ENCODE assay signal across 9 cellular contexts in the genomic region with DNA sequence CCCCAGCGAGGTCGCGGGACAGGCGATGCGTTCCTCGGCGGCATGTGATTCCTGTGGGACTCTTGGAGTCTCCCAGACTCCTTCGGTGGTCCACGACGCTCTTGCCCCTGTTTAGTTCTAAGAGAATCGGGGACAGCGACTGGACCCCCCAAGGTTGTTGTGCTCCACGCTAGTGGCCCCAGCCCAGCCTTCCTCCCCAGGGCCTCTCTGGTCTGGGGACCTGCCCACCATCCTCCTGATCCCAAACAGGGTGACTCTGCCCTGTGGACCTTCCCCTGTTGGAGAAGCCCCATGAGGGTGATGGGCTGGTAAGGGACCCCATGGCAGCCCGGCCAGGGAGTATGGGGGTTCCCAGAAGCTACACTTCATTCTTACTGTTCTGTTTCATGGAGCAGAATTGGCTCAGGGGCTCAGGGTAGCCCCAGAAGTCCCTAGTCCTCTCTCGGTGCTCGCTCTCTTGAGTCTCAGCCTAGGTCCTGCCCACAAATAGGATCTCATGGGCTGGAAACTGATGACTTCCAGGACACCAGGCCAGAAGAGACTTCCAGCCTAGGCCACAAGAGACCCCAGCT. TPM values are rescaled to one million over a fixed set of nuclear protein-coding genes. Genes with fewer than 3 reads are reported as not detected.
DNase-seq lines count a peak whose midpoint lies in the region; ATAC-seq, FAIRE-seq and TF ChIP-seq lines count a peak whose summit lies in the region.
"Had no signal": no experiment of that assay in that cellular context is flagged by ENCODE, and none has a peak within 500 bp of the region (broad histone marks: within the 10 kb centered on the region; RNA-seq: fewer than 3 reads in every experiment).

No MANE protein-coding gene starts in this region.

- peak overlapping the region; percentile 82 for H3K9ac ChIP-seq in BLaER1
- H3K9ac ChIP-seq in OCI-LY3 (ENCODE audit: low read length), result peak overlapping the region; percentile 88
- peak overlapping the region in 2 of 4 experiments; percentile 28 to 39; a peak in 3 of 7 replicates for H3K9ac ChIP-seq in H1 (replicated peaks in 1 of 4; ENCODE audit: extremely low read depth in 1 of 4, low read depth in 3 of 4, low read length in 3 of 4)
- H3K9ac ChIP-seq in neural cell (ENCODE audit: low read length), result peak overlapping the region; percentile 70

- H3K23me2 ChIP-seq in H1 (ENCODE audit: low read depth, low read length), result peaks cover 12% of the 10 kb centered on the region

- H3K36me3 ChIP-seq in BLaER1, result peaks cover 24% of the 10 kb centered on the region
- no peaks in the 10 kb centered on the region for H3K36me3 ChIP-seq in OCI-LY3 (replicated peaks; ENCODE audit: low read depth, low read length)
- no peaks in the 10 kb centered on the region for H3K36me3 ChIP-seq in H1 (ENCODE audit: control insufficient read depth in 2 of 4, insufficient read depth in 4 of 4, low read length in 3 of 4)
- H3K36me3 ChIP-seq in neural cell (ENCODE audit: insufficient read depth, low read length), result no peaks in the 10 kb centered on the region

- no peak overlapping the region for H4K5ac ChIP-seq in H1 (ENCODE audit: insufficient read length, low read depth, low read length)

- H2BK5ac ChIP-seq in H1 (ENCODE audit: low read depth, low read length), result peak overlapping the region; percentile 35; the same call in 1 of the 2 replicates

- H3K23ac ChIP-seq in H1 (ENCODE audit: insufficient read length), result no peak overlapping the region

- WGBS in H1 (ENCODE audit: extremely low coverage in 1 of 2, insufficient coverage in 1 of 2, insufficient read length in 1 of 2, insufficient replicate concordance in 2 of 2, low coverage in 1 of 2, low lambda C conversion rate in 2 of 2, missing lambda C conversion rate in 1 of 2), 2 experiments, result 48% methylated on average over 16 of the region's 16 CpGs; no CpG with 5 or more reads in 1 of the 2 experiments

- no peak overlapping the region for H3K56ac ChIP-seq in H1 (replicated peaks; ENCODE audit: insufficient read length, low read depth, low read length)

- H3K27me3 ChIP-seq in BLaER1 (no peaks in the 10 kb centered on the region), OCI-LY3 (ENCODE audit: low read depth, low read length) (no peaks in the 10 kb centered on the region), H1 (replicated peaks in 1 of 4; ENCODE audit: control insufficient read depth in 3 of 4, extremely low read depth in 1 of 4, insufficient read depth in 3 of 4, low read length in 3 of 4) (no peaks in the 10 kb centered on the region; a peak in 1 of 7 replicates), neural cell (ENCODE audit: insufficient read depth, low read depth, low read length) (no peaks in the 10 kb centered on the region)

- H3K4me3 ChIP-seq in BLaER1, result peak overlapping the region; percentile 100
- peak overlapping the region; percentile 99 for H3K4me3 ChIP-seq in OCI-LY3 (ENCODE audit: low read length)
- H3K4me3 ChIP-seq in H1 (ENCODE audit: extremely low read depth in 1 of 4, insufficient read depth in 2 of 4, low read depth in 3 of 4, low read length in 4 of 4), result peak overlapping the region; percentile 68 to 98 (median 82)
- H3K4me3 ChIP-seq in neural cell (ENCODE audit: low read length), result peak overlapping the region; percentile 96

- H4K20me1 ChIP-seq in BLaER1 (peaks cover 34% of the 10 kb centered on the region), OCI-LY3 (ENCODE audit: insufficient read depth, low read length) (no peaks in the 10 kb centered on the region), H1 (replicated peaks in 1 of 2; ENCODE audit: control insufficient read depth in 1 of 2, insufficient read depth in 2 of 2, low read length in 2 of 2) (peaks cover 0 to 4% of the 10 kb centered on the region in 2 experiments), neural cell (ENCODE audit: insufficient read depth) (no peaks in the 10 kb centered on the region)

- no peaks in the 10 kb centered on the region for H3F3A ChIP-seq in neural cell (ENCODE audit: insufficient read depth, low read length, poor library complexity, severe bottlenecking)

- no peak overlapping the region for H4K91ac ChIP-seq in H1 (replicated peaks; ENCODE audit: insufficient read length, low read length)

- no peak overlapping the region; the same call in 1 of the 2 replicates for H3K18ac ChIP-seq in H1 (ENCODE audit: extremely low read depth, low read length)

- H3K79me2 ChIP-seq in OCI-LY3 (ENCODE audit: low read length) (peaks cover 7% of the 10 kb centered on the region; the same call in 1 of the 2 replicates), H1 (ENCODE audit: control insufficient read depth in 1 of 2, insufficient read depth in 2 of 2, low read length in 2 of 2) (peaks cover 0 to 7% of the 10 kb centered on the region in 2 experiments; a peak in 1 of 4 replicates), neural cell (replicated peaks; ENCODE audit: insufficient read depth, low read length) (peaks cover 4% of the 10 kb centered on the region)

- no peak overlapping the region for H2BK15ac ChIP-seq in H1 (ENCODE audit: low read length)

- ATAC-seq in HG03045 (IDR thresholded peaks at IDR 0.05; ENCODE audit: unreplicated experiment), result no peak

- no peak overlapping the region for H2BK120ac ChIP-seq in H1 (replicated peaks; ENCODE audit: low read depth, low read length)

- CTCF ChIA-PET in H1 (lab: Charles Lee; ENCODE audit: partially characterized antibody), result interaction anchor here (1.2 to 1.9 kb wide), 5 partner anchors 13 to 94 kb away, joined by 3 to 7 read pairs (median 4); no protein-coding TSS in a partner anchor

- no peak overlapping the region for H2BK12ac ChIP-seq in H1 (ENCODE audit: low read depth, low read length)

- H2AFZ ChIP-seq in OCI-LY3 (ENCODE audit: low read depth, low read length), result no peak overlapping the region
- peak overlapping the region; percentile 80 for H2AFZ ChIP-seq in H1 (ENCODE audit: low read length)
- peak overlapping the region; percentile 73 for H2AFZ ChIP-seq in neural cell (ENCODE audit: low read depth, low read length)

- TF ChIP-seq CTCF in OCI-LY3 (IDR thresholded peaks at IDR 0.05; ENCODE audit: low read depth, low read length) (no peak), H1 (IDR thresholded peaks at IDR 0.05; ENCODE audit: control extremely low read depth in 1 of 3, insufficient read depth in 1 of 3, low read depth in 1 of 3, low read length in 3 of 3) (no peak), neural cell (IDR thresholded peaks at IDR 0.05; ENCODE audit: poor library complexity, severe bottlenecking) (no peak)

- H3K27ac ChIP-seq in BLaER1 (peak overlapping the region; percentile 87), OCI-LY3 (ENCODE audit: low read length) (no peak overlapping the region), H1 (ENCODE audit: low read depth, low read length) (no peak overlapping the region), neural cell (ENCODE audit: low read length) (peak overlapping the region; percentile 8)

- H3K4me2 ChIP-seq in BLaER1, result peak overlapping the region; percentile 100
- peak overlapping the region; percentile 88 for H3K4me2 ChIP-seq in OCI-LY3 (ENCODE audit: low read length)
- H3K4me2 ChIP-seq in H1 (ENCODE audit: insufficient read depth in 1 of 2, low read depth in 2 of 2, low read length in 2 of 2), result peak overlapping the region; percentile 85 to 98
- peak overlapping the region; percentile 88 for H3K4me2 ChIP-seq in neural cell (ENCODE audit: low read length)

- H3K14ac ChIP-seq in H1 (ENCODE audit: insufficient read length), result no peak overlapping the region

- H3K4me1 ChIP-seq in BLaER1 (peaks cover 70% of the 10 kb centered on the region), OCI-LY3 (ENCODE audit: low read length) (peaks cover 43% of the 10 kb centered on the region), H1 (replicated peaks in 1 of 4; ENCODE audit: control insufficient read depth in 3 of 4, insufficient read depth in 4 of 4, low read length in 3 of 4) (peaks cover 0 to 13% (median 7%) of the 10 kb centered on the region in 4 experiments; a peak in 4 of 7 replicates)

- TF ChIP-seq RAD21 in H1 (IDR thresholded peaks at IDR 0.05 in 1 of 2, conservative IDR thresholded peaks at IDR 0.05 in 1 of 2; ENCODE audit: low read depth in 2 of 2, low read length in 2 of 2), result no peak
- no peak for TF ChIP-seq RAD21 in neural cell (conservative IDR thresholded peaks at IDR 0.05)

- FAIRE-seq in H1 (lab: Jason Lieb, UNC), result no peak
- FAIRE-seq: colon had no signal

- DNase-seq in H1 (ENCODE audit: low read depth in 1 of 2, low spot score in 2 of 2), result no peak
- DNase-seq in stimulated activated CD4-positive, alpha-beta T cell treated with anti-CD3 and anti-CD28 coated beads, Interleukin-4, amount 100 ng/mL, for 24 hours, result no peak
- DNase-seq in EL, result no peak
- no peak for DNase-seq in amniotic stem cell (lab: John Stamatoyannopoulos, UW)

- POLR2A ChIA-PET in H1 (lab: Charles Lee; ENCODE audit: partially characterized antibody), result interaction anchor here (0.6 to 1.5 kb wide), 2 partner anchors 9 to 37 kb away, joined by 3 to 4 read pairs; partner anchors contain the start of gene NINJ1

- TF ChIP-seq POLR2A in H1 (IDR thresholded peaks at IDR 0.05; ENCODE audit: control extremely low read depth in 1 of 2, low read depth in 2 of 2, low read length in 2 of 2), result no peak

- H3K9me3 ChIP-seq in BLaER1 (peaks cover 11% of the 10 kb centered on the region), OCI-LY3 (ENCODE audit: insufficient read depth, low read length) (peaks cover under 1% of the 10 kb centered on the region; the same call in 1 of the 2 replicates), H1 (ENCODE audit: insufficient read depth in 2 of 2, low read depth in 1 of 2, low read length in 1 of 2) (no peaks in the 10 kb centered on the region), neural cell (ENCODE audit: low read length) (no peaks in the 10 kb centered on the region)

- 0 out of 2 replicates have a peak overlapping the region, but pooled peaks have one; percentile 2 for H2AK5ac ChIP-seq in H1 (ENCODE audit: low read depth, low read length)

- no peak overlapping the region for H3K4ac ChIP-seq in H1 (replicated peaks; ENCODE audit: insufficient read length, low read depth, low read length)

- H3K9me2 ChIP-seq in neural cell (ENCODE audit: insufficient read depth, low read length), result no peaks in the 10 kb centered on the region

- H2BK20ac ChIP-seq in H1 (ENCODE audit: low read length), result no peak overlapping the region

- no peak for TF ChIP-seq EP300 in H1 (IDR thresholded peaks at IDR 0.05; ENCODE audit: borderline replicate concordance in 1 of 2, low read depth in 2 of 2, low read length in 2 of 2)
- TF ChIP-seq EP300 in neural cell (conservative IDR thresholded peaks at IDR 0.05; ENCODE audit: poor library complexity, severe bottlenecking), result no peak

- H4K8ac ChIP-seq in H1 (ENCODE audit: extremely low read depth, insufficient read depth, low read length), result 0 out of 2 replicates have a peak overlapping the region, but pooled peaks have one; percentile 15

- H3K79me1 ChIP-seq in H1 (ENCODE audit: low read depth, low read length), result no peaks in the 10 kb centered on the region

RNA-seq across cellular contexts. Expression of gene CARD19, which starts 0.9 kb away (rescaled TPM):
- total RNA-seq in H1 (2021; fragmentation: NEBNext Ultra II Directional; extraction: Animal tissue kit (Norgen Biotek cat#: 25700)), result 21.2 and 27.7 TPM in 2 replicates
- polyA plus RNA-seq in H1 (2011; rRNA removed) (112 and 144 TPM in 2 replicates), neural cell (56.0 and 66.7 TPM in 2 replicates)
- polyA plus RNA-seq in H1 (2011; cell fraction: cytosol; rRNA removed), result 66.2 TPM
- polyA plus RNA-seq in H1 (2011; cell fraction: nucleus; rRNA removed), result 57.8 TPM
- polyA plus RNA-seq in H1 (2012, experiment 1 of 2), result 13.4 to 28.1 TPM (median 26.0 TPM) in 4 replicates
- 36.2 TPM for polyA plus RNA-seq in H1 (2012, experiment 2 of 2)
- polyA plus RNA-seq in H1 (2013, experiment 1 of 2), result 30.6 TPM
- 30.0 TPM for polyA plus RNA-seq in H1 (2013, experiment 2 of 2)
- 11.7 and 13.5 TPM in 2 replicates for polyA minus RNA-seq in H1 (2011; rRNA and poly(A)+ RNA removed)
- polyA minus RNA-seq in H1 (2011; cell fraction: cytosol; rRNA and poly(A)+ RNA removed), result 12.4 TPM
- 10.4 TPM for polyA minus RNA-seq in H1 (2011; cell fraction: nucleus; rRNA and poly(A)+ RNA removed)
- 11.9 and 21.6 TPM in 2 replicates for polyA minus RNA-seq in neural cell

RNA-seq across cellular contexts. Expression of gene NINJ1, which starts 37.2 kb away (rescaled TPM):
- 28.2 TPM in 2 replicates for total RNA-seq in H1 (2021; fragmentation: NEBNext Ultra II Directional; extraction: Animal tissue kit (Norgen Biotek cat#: 25700))
- polyA plus RNA-seq in H1 (2011; rRNA removed) (65.6 and 88.0 TPM in 2 replicates), neural cell (2.7 and 7.6 TPM in 2 replicates)
- polyA plus RNA-seq in H1 (2011; cell fraction: cytosol; rRNA removed), result 45.5 TPM
- 45.0 TPM for polyA plus RNA-seq in H1 (2011; cell fraction: nucleus; rRNA removed)
- polyA plus RNA-seq in H1 (2012, experiment 1 of 2), result 32.2 to 46.6 TPM (median 40.1 TPM) in 4 replicates
- polyA plus RNA-seq in H1 (2012, experiment 2 of 2), result 36.1 TPM
- 32.5 TPM for polyA plus RNA-seq in H1 (2013, experiment 1 of 2)
- 34.8 TPM for polyA plus RNA-seq in H1 (2013, experiment 2 of 2)
- polyA minus RNA-seq in H1 (2011; rRNA and poly(A)+ RNA removed), result 13.6 and 14.1 TPM in 2 replicates
- polyA minus RNA-seq in H1 (2011; cell fraction: cytosol; rRNA and poly(A)+ RNA removed), result 17.8 TPM
- polyA minus RNA-seq in H1 (2011; cell fraction: nucleus; rRNA and poly(A)+ RNA removed), result 19.2 TPM
- polyA minus RNA-seq in neural cell, result 2.0 and 2.4 TPM in 2 replicates

RNA-seq across cellular contexts. Expression of gene SUSD3, which starts 38.4 kb away (rescaled TPM):
- total RNA-seq in H1 (2021; fragmentation: NEBNext Ultra II Directional; extraction: Animal tissue kit (Norgen Biotek cat#: 25700)), result 5.5 and 6.2 TPM in 2 replicates
- polyA plus RNA-seq in H1 (2011; rRNA removed) (35.4 and 36.0 TPM in 2 replicates), neural cell (not detected in 2 replicates)
- 22.6 TPM for polyA plus RNA-seq in H1 (2011; cell fraction: cytosol; rRNA removed)
- polyA plus RNA-seq in H1 (2011; cell fraction: nucleus; rRNA removed), result 16.8 TPM
- polyA plus RNA-seq in H1 (2012, experiment 1 of 2), result 6.3 to 11.3 TPM (median 8.3 TPM) in 4 replicates
- 10.7 TPM for polyA plus RNA-seq in H1 (2012, experiment 2 of 2)
- polyA plus RNA-seq in H1 (2013, experiment 1 of 2), result 8.2 TPM
- polyA plus RNA-seq in H1 (2013, experiment 2 of 2), result 9.4 TPM
- 5.2 and 7.2 TPM in 2 replicates for polyA minus RNA-seq in H1 (2011; rRNA and poly(A)+ RNA removed)
- polyA minus RNA-seq in H1 (2011; cell fraction: cytosol; rRNA and poly(A)+ RNA removed), result 8.8 TPM
- 7.3 TPM for polyA minus RNA-seq in H1 (2011; cell fraction: nucleus; rRNA and poly(A)+ RNA removed)
- polyA minus RNA-seq in neural cell, result not detected in 2 replicates

Comparison
In these comparisons a context has a peak if more than half of its experiments do, and no peak if none do; other contexts are left out.
1. H3K27ac ChIP-seq: peak in BLaER1 (single experiment) and neural cell (single experiment); none in OCI-LY3 (single experiment) and H1 (single experiment).
2. Peak in every context shown above with its lines, with median percentiles within 50 percentile points of each other: H3K4me2 ChIP-seq and H3K4me3 ChIP-seq.